Comparison of ENCODE assay signal across 23 cellular contexts in genomic region chr9:33840381-33840780, GRCh38. TPM values are rescaled to one million over a fixed set of nuclear protein-coding genes. Genes with fewer than 3 reads are reported as not detected.
DNase-seq lines count a peak whose midpoint lies in the region; ATAC-seq and TF ChIP-seq lines count a peak whose summit lies in the region.
"Had no signal": no experiment of that assay in that cellular context is flagged by ENCODE, and none has a peak within 500 bp of the region (broad histone marks: within the 10 kb centered on the region; RNA-seq: fewer than 3 reads in every experiment).

No MANE protein-coding gene starts in this region.

- DNase-seq in cardiac muscle cell (ENCODE audit: low read depth in 1 of 2, low spot score in 1 of 2) (no peak), left cardiac atrium (no peak), naive B cell (no peak), upper lobe of right lung (no peak), GM13977 (ENCODE audit: low spot score) (no peak), NCI-H446 (lab: John Stamatoyannopoulos, UW) (no peak)
- DNase-seq in activated naive CD4-positive, alpha-beta T cell (lab: John Stamatoyannopoulos, UW): no peak
- DNase-seq: ACHN; activated CD4-positive, alpha-beta T cell treated with anti-CD3 and anti-CD28 coated beads, Interleukin-2, amount 50 U/mL, for 1 hour; activated CD8-positive, alpha-beta memory T cell treated with anti-CD3 and anti-CD28 coated beads, Interleukin-2, amount 50 U/mL, for 48 hours; activated gamma-delta T cell treated with Interleukin-2 at 50 U/mL for 16 hours; anterior cingulate cortex; hippocampal formation; NCI-H1048; NCI-H2081; NCI-H446 treated with DMSO at 0.1 percent for 48 hours; stimulated activated CD4-positive, alpha-beta T cell treated with anti-CD3 and anti-CD28 coated beads, Interleukin-4, amount 100 ng/mL, for 4 hours had no signal

- intact Hi-C loops in left cardiac atrium (cut with DNase I) (no loop called here), upper lobe of right lung (cut with DNase I) (no loop called here)

- ATAC-seq in left cardiac atrium: no peak
- ATAC-seq in naive B cell (ENCODE audit: low read depth in 2 of 2): no peak
- ATAC-seq in upper lobe of right lung: peak; percentile 39

- H3K4me3 Mint-ChIP-seq in brain: peak overlapping the region in 2 of 5 experiments; percentile 1 to 4
- H3K4me3 Mint-ChIP-seq in naive B cell: no peak overlapping the region
- H3K4me3 Mint-ChIP-seq: memory B cell, neural crest cell had no signal

- H3K9me3 ChIP-seq in cardiac muscle cell (ENCODE audit: low read depth): no peaks in the 10 kb centered on the region
- no peaks in the 10 kb centered on the region for H3K9me3 ChIP-seq in upper lobe of right lung
- H3K9me3 ChIP-seq: spleen, suprapubic skin had no signal

- H3K27ac ChIP-seq in cardiac muscle cell (peak overlapping the region; percentile 58), upper lobe of right lung (no peak overlapping the region)
- H3K27ac ChIP-seq: KMS-11, suprapubic skin had no signal

- H3K36me3 ChIP-seq in cardiac muscle cell (no peaks in the 10 kb centered on the region), upper lobe of right lung (no peaks in the 10 kb centered on the region)
- H3K36me3 ChIP-seq: suprapubic skin had no signal

- peaks cover 24% of the 10 kb centered on the region for H3K4me1 ChIP-seq in cardiac muscle cell (ENCODE audit: low read depth)
- H3K4me1 ChIP-seq in upper lobe of right lung: peaks cover 36% of the 10 kb centered on the region

- H3K9me3 Mint-ChIP-seq in brain (peaks cover 0 to 3% (median 0%) of the 10 kb centered on the region in 5 experiments), naive B cell (no peaks in the 10 kb centered on the region)
- H3K9me3 Mint-ChIP-seq: memory B cell, neural crest cell had no signal

- H3K27me3 ChIP-seq in cardiac muscle cell (no peaks in the 10 kb centered on the region), upper lobe of right lung (no peaks in the 10 kb centered on the region)
- H3K27me3 ChIP-seq: spleen, suprapubic skin had no signal

- peak overlapping the region in 3 of 5 experiments; percentile 44 to 63 (median 51) for H3K27ac Mint-ChIP-seq in brain
- peak overlapping the region in 4 of 6 donors; percentile 17 to 75 (median 45) for H3K27ac Mint-ChIP-seq in naive B cell

- H3K27me3 Mint-ChIP-seq in brain (no peaks in the 10 kb centered on the region), naive B cell (no peaks in the 10 kb centered on the region)
- H3K27me3 Mint-ChIP-seq: memory B cell had no signal

- no peak overlapping the region for H3K4me3 ChIP-seq in cardiac muscle cell
- H3K4me3 ChIP-seq in upper lobe of right lung: no peak overlapping the region
- H3K4me3 ChIP-seq: spleen, suprapubic skin had no signal

- TF ChIP-seq CTCF in cardiac muscle cell (IDR thresholded peaks at IDR 0.05; ENCODE audit: low read depth, low read length): no peak
- no peak for TF ChIP-seq CTCF in brain (conservative IDR thresholded peaks at IDR 0.05)
- TF ChIP-seq CTCF in upper lobe of right lung (IDR thresholded peaks at IDR 0.05): no peak
- TF ChIP-seq CTCF in GM13977 (IDR thresholded peaks at IDR 0.05; ENCODE audit: extremely low read depth, insufficient read depth, missing control alignments): no peak

- H3K36me3 Mint-ChIP-seq in brain: peaks cover 51% of the 10 kb centered on the region
- H3K36me3 Mint-ChIP-seq in naive B cell: no peaks in the 10 kb centered on the region

- in situ Hi-C loops in GM13977 (cut with MboI; ENCODE audit: low pct_unique_long_range_greater_than_20kb, low sequenced_read_pairs, unreplicated experiment): no loop called here

- H3K4me1 Mint-ChIP-seq in brain (peaks cover 59% of the 10 kb centered on the region), naive B cell (peaks cover 45 to 84% (median 80%) of the 10 kb centered on the region in 3 donors)

RNA-seq across cellular contexts. Expression of gene UBE2R2, which starts 23.4 kb away (rescaled TPM):
- total RNA-seq in cardiac muscle cell (28.6 and 35.5 TPM in 2 replicates), left cardiac atrium (10 to 100 TPM; 30.5 to 33.5 TPM), upper lobe of right lung (36.7 TPM)
- polyA plus RNA-seq in cardiac muscle cell (45.6 and 60.9 TPM in 2 replicates), brain (ENCODE audit: insufficient read depth, low read depth, low replicate concordance) (104 TPM), naive B cell (ENCODE audit: low read depth in 6 of 6) (10 to 100 TPM; 26.5 to 33.6 (median 28.9) TPM)

RNA-seq across cellular contexts. Expression of gene PRSS3, which starts 45.0 kb away (rescaled TPM):
- not detected in 2 replicates for total RNA-seq in cardiac muscle cell
- 0.24 TPM in 1 of 2 replicates, not detected in the other for polyA plus RNA-seq in cardiac muscle cell
- total RNA-seq in left cardiac atrium: not detected
- 22.2 TPM for polyA plus RNA-seq in brain (ENCODE audit: insufficient read depth, low read depth, low replicate concordance)
- not detected for polyA plus RNA-seq in naive B cell (ENCODE audit: low read depth in 6 of 6)
- not detected for total RNA-seq in upper lobe of right lung
- total RNA-seq: neural crest cell, spleen had no signal
